In genomic region chr9:106872641-106873040, GRCh38 we compare ENCODE assay signal across 35 cellular contexts.
"Had no signal": no experiment of that assay in that cellular context is flagged by ENCODE, and none has a peak within 500 bp of the region (broad histone marks: within the 10 kb centered on the region; RNA-seq: fewer than 3 reads in every experiment).

No MANE protein-coding gene starts in this region.

- H3K9me3 Mint-ChIP-seq: activated CD4-positive, alpha-beta memory T cell treated with anti-CD3 and anti-CD28 coated beads for 36 hours; activated CD4-positive, alpha-beta T cell treated with anti-CD3 and anti-CD28 coated beads, Interleukin-2, amount 10 ng/mL, durations not matched to agents 24 days and 14 days; activated naive CD4-positive, alpha-beta T cell treated with anti-CD3 and anti-CD28 coated beads for 36 hours; activated naive CD8-positive, alpha-beta T cell treated with anti-CD3 and anti-CD28 coated beads for 36 hours; activated T-helper 1 cell treated with anti-CD3 and anti-CD28 coated beads, Interleukin-12 subunit alpha, Interleukin-12 subunit beta, Interleukin-2, Interleukin-4 antibody, amounts not matched to agents 30 ng/mL and 10 ng/mL and 1 ng/mL, durations not matched to agents 14 hours and 24 hours and 36 hours; mesothelial cell of epicardium; naive B cell; nephron progenitor cell; stimulated activated naive CD8-positive, alpha-beta T cell treated with anti-CD3 and anti-CD28 coated beads, Interleukin-15, Interleukin-2, amounts not matched to agents 100 ng/mL and 50 ng/mL, for 24 hours had no signal

- H3K27ac ChIP-seq: adrenal gland, cardiac muscle cell, colonic mucosa, foreskin keratinocyte, left ventricle myocardium inferior, neutrophil, ovary, upper lobe of right lung had no signal

- H3K9me3 ChIP-seq: adrenal gland, colonic mucosa, left ventricle myocardium inferior, neutrophil, ovary, thyroid gland, upper lobe of right lung had no signal

- H3K27me3 Mint-ChIP-seq: activated CD4-positive, alpha-beta memory T cell treated with anti-CD3 and anti-CD28 coated beads for 36 hours; activated CD4-positive, alpha-beta T cell treated with anti-CD3 and anti-CD28 coated beads, Interleukin-2, amount 10 ng/mL, durations not matched to agents 24 days and 14 days; brain; progenitor cell of endocrine pancreas had no signal

- H3K4me3 Mint-ChIP-seq: activated CD4-positive, alpha-beta memory T cell treated with anti-CD3 and anti-CD28 coated beads for 36 hours; activated CD4-positive, alpha-beta T cell treated with anti-CD3 and anti-CD28 coated beads, Interleukin-2, amount 10 ng/mL, durations not matched to agents 24 days and 14 days; activated naive CD4-positive, alpha-beta T cell treated with anti-CD3 and anti-CD28 coated beads for 36 hours; activated naive CD8-positive, alpha-beta T cell treated with anti-CD3 and anti-CD28 coated beads for 36 hours; activated T-helper 1 cell treated with anti-CD3 and anti-CD28 coated beads, Interleukin-12 subunit alpha, Interleukin-12 subunit beta, Interleukin-2, Interleukin-4 antibody, amounts not matched to agents 30 ng/mL and 10 ng/mL and 1 ng/mL, durations not matched to agents 14 hours and 24 hours and 36 hours; brain; mesothelial cell of epicardium; naive B cell; nephron progenitor cell; stimulated activated effector memory CD8-positive, alpha-beta T cell treated with anti-CD3 and anti-CD28 coated beads, Interleukin-12 subunit alpha, Interleukin-12 subunit beta, amount 100 ng/mL, for 72 hours; stimulated activated naive CD8-positive, alpha-beta T cell treated with anti-CD3 and anti-CD28 coated beads, Interleukin-15, Interleukin-2, amounts not matched to agents 100 ng/mL and 50 ng/mL, for 24 hours had no signal

- FAIRE-seq: islet of Langerhans, small intestine had no signal

- DNase-seq: activated CD4-positive, alpha-beta memory T cell treated with anti-CD3 and anti-CD28 coated beads for 36 hours; activated CD4-positive, CD25-positive, alpha-beta regulatory T cell treated with anti-CD3 and anti-CD28 coated beads, Interleukin-2, amount 50 U/mL, for 72 hours; activated CD8-positive, alpha-beta memory T cell treated with anti-CD3 and anti-CD28 coated beads, Interleukin-2, amount 50 U/mL, for 4 hours; activated effector memory CD4-positive, alpha-beta T cell treated with anti-CD3 and anti-CD28 coated beads, Interleukin-2, amount 50 U/mL, for 16 hours; activated naive CD4-positive, alpha-beta T cell treated with anti-CD3 and anti-CD28 coated beads for 36 hours; activated naive CD8-positive, alpha-beta T cell treated with anti-CD3 and anti-CD28 coated beads for 36 hours; activated T-cell treated with anti-CD3 and anti-CD28 coated beads, Interleukin-2, amount 50 U/mL, for 1 hour; adrenal gland; aorta; cerebellar nuclear complex; colonic mucosa; effector memory CD4-positive, alpha-beta T cell; foreskin keratinocyte; left ventricle myocardium inferior; naive B cell; nephron progenitor cell; ovary; retina; small intestine; stimulated activated CD4-positive, alpha-beta T cell treated with anti-CD3 and anti-CD28 coated beads, Interleukin-4, amount 100 ng/mL, for 24 hours; T-helper 2 cell; thyroid gland; upper lobe of right lung had no signal

- H3K4me3 ChIP-seq: adrenal gland, cardiac muscle cell, colonic mucosa, left ventricle myocardium inferior, lung, ovary, thyroid gland, upper lobe of right lung had no signal

- H3K36me3 ChIP-seq: adrenal gland, cardiac muscle cell, colonic mucosa, left ventricle myocardium inferior, neutrophil, ovary, thyroid gland, upper lobe of right lung had no signal

- H3K4me1 ChIP-seq: colonic mucosa had no signal

- H3K4me1 Mint-ChIP-seq: activated CD4-positive, alpha-beta T cell treated with anti-CD3 and anti-CD28 coated beads, Interleukin-2, amount 10 ng/mL, durations not matched to agents 24 days and 14 days; activated naive CD8-positive, alpha-beta T cell treated with anti-CD3 and anti-CD28 coated beads for 36 hours; naive B cell; stimulated activated effector memory CD8-positive, alpha-beta T cell treated with anti-CD3 and anti-CD28 coated beads, Interleukin-12 subunit alpha, Interleukin-12 subunit beta, amount 100 ng/mL, for 72 hours had no signal

- ATAC-seq: foreskin keratinocyte; sciatic nerve; stimulated activated effector memory CD8-positive, alpha-beta T cell treated with anti-CD3 and anti-CD28 coated beads, Interleukin-12 subunit alpha, Interleukin-12 subunit beta, amount 100 ng/mL, for 72 hours; upper lobe of right lung had no signal

- H3K27ac Mint-ChIP-seq: activated CD4-positive, alpha-beta memory T cell treated with anti-CD3 and anti-CD28 coated beads for 36 hours; activated CD4-positive, alpha-beta T cell treated with anti-CD3 and anti-CD28 coated beads, Interleukin-2, amount 10 ng/mL, durations not matched to agents 24 days and 14 days; activated naive CD4-positive, alpha-beta T cell treated with anti-CD3 and anti-CD28 coated beads for 36 hours; activated naive CD8-positive, alpha-beta T cell treated with anti-CD3 and anti-CD28 coated beads for 36 hours; activated T-helper 1 cell treated with anti-CD3 and anti-CD28 coated beads, Interleukin-12 subunit alpha, Interleukin-12 subunit beta, Interleukin-2, Interleukin-4 antibody, amounts not matched to agents 30 ng/mL and 10 ng/mL and 1 ng/mL, durations not matched to agents 14 hours and 24 hours and 36 hours; mesothelial cell of epicardium; naive B cell; nephron progenitor cell; progenitor cell of endocrine pancreas; stimulated activated effector memory CD8-positive, alpha-beta T cell treated with anti-CD3 and anti-CD28 coated beads, Interleukin-12 subunit alpha, Interleukin-12 subunit beta, amount 100 ng/mL, for 72 hours; stimulated activated naive CD8-positive, alpha-beta T cell treated with anti-CD3 and anti-CD28 coated beads, Interleukin-15, Interleukin-2, amounts not matched to agents 100 ng/mL and 50 ng/mL, for 24 hours had no signal

- H3K36me3 Mint-ChIP-seq: activated CD4-positive, alpha-beta memory T cell treated with anti-CD3 and anti-CD28 coated beads for 36 hours; activated naive CD8-positive, alpha-beta T cell treated with anti-CD3 and anti-CD28 coated beads for 36 hours; mesothelial cell of epicardium; naive B cell; stimulated activated effector memory CD8-positive, alpha-beta T cell treated with anti-CD3 and anti-CD28 coated beads, Interleukin-12 subunit alpha, Interleukin-12 subunit beta, amount 100 ng/mL, for 72 hours had no signal

- H3K27me3 ChIP-seq: adrenal gland, cardiac muscle cell, colonic mucosa, foreskin keratinocyte, neutrophil, ovary, thyroid gland, upper lobe of right lung had no signal
